8 cellular contexts compared by ENCODE assay signal in the genomic region with DNA sequence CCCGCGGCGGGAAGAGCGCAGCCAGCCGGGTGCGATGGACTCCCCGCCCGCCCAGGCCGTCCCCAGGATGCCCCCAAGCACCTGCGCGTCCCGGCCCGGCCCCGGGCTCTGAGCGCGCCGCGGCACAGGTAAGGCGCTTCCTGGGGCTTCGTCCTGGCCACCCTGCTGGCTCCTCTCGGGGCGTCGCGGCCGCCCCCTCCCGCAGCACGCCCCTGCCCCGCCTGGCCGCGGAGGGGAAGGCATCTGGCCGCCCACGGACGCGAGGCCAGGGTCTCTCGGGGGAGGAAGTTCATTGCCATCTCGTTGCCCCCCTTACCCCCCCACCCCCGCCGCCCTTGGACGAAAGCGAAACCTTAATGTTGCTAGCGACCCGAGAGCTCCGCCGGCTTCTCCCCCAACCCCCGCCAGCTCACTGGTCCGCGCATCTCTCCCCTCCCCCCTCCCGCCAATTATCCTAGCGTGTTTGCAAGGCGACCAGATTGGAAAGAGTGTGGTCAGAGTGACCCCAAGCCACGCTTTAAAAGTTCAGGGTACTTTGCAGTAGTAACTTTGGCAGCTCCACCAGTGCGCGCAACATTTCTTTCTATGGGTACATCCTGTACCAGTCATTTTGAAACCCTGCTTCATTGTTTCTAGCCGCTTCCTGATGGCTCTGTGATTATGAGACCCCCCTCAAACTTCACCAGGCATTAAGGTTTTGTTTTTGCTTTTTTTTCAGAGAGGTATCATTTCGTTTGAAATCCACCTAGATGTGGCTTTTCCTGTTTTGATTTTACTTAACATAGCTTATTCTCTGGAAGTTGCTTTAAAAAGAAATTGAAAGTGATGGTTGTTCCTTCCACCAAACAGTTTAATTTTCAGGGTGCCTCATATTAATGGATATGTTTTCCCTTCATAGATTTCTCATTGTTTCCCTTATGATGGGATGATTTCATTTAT. TPM values are rescaled to one million over a fixed set of nuclear protein-coding genes. Genes with fewer than 3 reads are reported as not detected.
DNase-seq lines count a peak whose midpoint lies in the region; TF ChIP-seq lines count a peak whose summit lies in the region.

No MANE protein-coding gene starts in this region.

- peak overlapping the region; percentile 59 for H3K4me3 Mint-ChIP-seq in Calu3 (ENCODE audit: low read depth, unreplicated experiment)

- H3K9me3 ChIP-seq in liver (ENCODE audit: control insufficient read depth in 4 of 4, low read length in 3 of 4): no peaks in the 10 kb centered on the region

- intact Hi-C loops in Calu3 (cut with micrococcal nuclease; ENCODE audit: unreplicated experiment): loop anchor here (5.0 kb wide), 1 partner anchor 91 kb away; no protein-coding TSS in a partner anchor

- no peaks in the 10 kb centered on the region for H3K4me1 Mint-ChIP-seq in Calu3 (ENCODE audit: low read depth, unreplicated experiment)

- no peaks in the 10 kb centered on the region for H3K27me3 ChIP-seq in HL-60 (ENCODE audit: insufficient read depth, poor library complexity, severe bottlenecking)
- H3K27me3 ChIP-seq in liver (ENCODE audit: control insufficient read depth in 4 of 4, insufficient read depth in 4 of 4, low read length in 3 of 4): no peaks in the 10 kb centered on the region

- TF ChIP-seq POLR2A in erythroblast (IDR thresholded peaks at IDR 0.05; ENCODE audit: low read length): no peak

- TF ChIP-seq CTCF in Calu3 (IDR thresholded peaks at IDR 0.05; ENCODE audit: unreplicated experiment): no peak
- no peak for TF ChIP-seq CTCF in GM20000 (IDR thresholded peaks at IDR 0.05; ENCODE audit: extremely low read depth, missing control alignments)
- no peak for TF ChIP-seq CTCF in HL-60 (IDR thresholded peaks at IDR 0.05; ENCODE audit: insufficient read depth, low read length)
- TF ChIP-seq CTCF in liver (IDR thresholded peaks at IDR 0.05; ENCODE audit: low read depth, low read length, missing input control): no peak

- BruUV-seq in Calu3 (replicated peaks; lab: Mats Ljungman, UMichigan): no TSS peak

- H3K9ac ChIP-seq in liver (ENCODE audit: low read depth in 1 of 2, low read length in 2 of 2): peak overlapping the region; percentile 50 to 73

- peaks cover 12% of the 10 kb centered on the region for H3K27me3 Mint-ChIP-seq in Calu3 (ENCODE audit: unreplicated experiment)

- CTCF ChIA-PET in Calu3 (lab: Charles Lee): interaction anchor here (0.6 to 1.1 kb wide), 4 partner anchors 37 to 324 kb away, joined by 3 to 4 read pairs (median 4); no protein-coding TSS in a partner anchor

- peak in 1 of 2 donors; percentile 41 for TF ChIP-seq RAD21 in liver (IDR thresholded peaks at IDR 0.05)

- no peaks in the 10 kb centered on the region for H3K36me3 Mint-ChIP-seq in Calu3 (ENCODE audit: insufficient read depth, unreplicated experiment)

- no peak overlapping the region for H3K27ac ChIP-seq in HL-60 (replicated peaks)
- peak overlapping the region; percentile 79 for H3K27ac ChIP-seq in caudate nucleus (ENCODE audit: low read depth, low read length)
- peak overlapping the region; percentile 80 to 83 for H3K27ac ChIP-seq in liver (ENCODE audit: low read depth in 1 of 2, low read length in 2 of 2)

- no peak overlapping the region for H3K27ac Mint-ChIP-seq in Calu3 (ENCODE audit: unreplicated experiment)

- peak overlapping the region; percentile 84 for H3K4me3 ChIP-seq in HL-60 (replicated peaks; ENCODE audit: insufficient read depth, low read length)
- H3K4me3 ChIP-seq in liver (ENCODE audit: low read depth in 1 of 3, low read length in 3 of 3): peak overlapping the region; percentile 83 to 96 (median 91)

- peak; percentile 16 for DNase-seq in Calu3
- peak; percentile 80 for DNase-seq in GM20000 (ENCODE audit: low spot score)
- peak in 1 of 2 experiments; percentile 24 for DNase-seq in HL-60 (ENCODE audit: low read depth in 1 of 2, low spot score in 1 of 2)
- DNase-seq in UCSD-AML1 (lab: John Stamatoyannopoulos, UW; ENCODE audit: unreplicated experiment): peak; percentile 52
- peak in 23 of 61 donors; percentile 0 to 66 (median 21) for DNase-seq in caudate nucleus (lab: John Stamatoyannopoulos, UW)
- peak in 2 of 3 donors; percentile 13 to 38 for DNase-seq in stimulated activated CD4-positive, alpha-beta T cell treated with anti-CD3 and anti-CD28 coated beads, TNF-alpha, amount 100 ng/mL, for 1 hour (ENCODE audit: low read depth in 3 of 3, low spot score in 1 of 3)
- no peak for DNase-seq in erythroblast (lab: John Stamatoyannopoulos, UW)

- no peaks in the 10 kb centered on the region for H3K9me3 Mint-ChIP-seq in Calu3 (ENCODE audit: low read depth, unreplicated experiment)

- H3K36me3 ChIP-seq in liver (ENCODE audit: control insufficient read depth in 4 of 4, insufficient read depth in 3 of 4, low read depth in 1 of 4, low read length in 3 of 4): no peaks in the 10 kb centered on the region

- 1% methylated on average over 55 of the region's 55 CpGs for WGBS in liver

- H3K4me1 ChIP-seq in liver (ENCODE audit: control insufficient read depth in 4 of 4, insufficient read depth in 4 of 4, low read length in 3 of 4): peaks cover 0 to 22% (median 10%) of the 10 kb centered on the region in 4 donors

TF ChIP-seq in liver, 16 proteins besides CTCF, POLR2A, EP300 and RAD21:
- TF ChIP-seq YY1 (IDR thresholded peaks at IDR 0.05): peak; percentile 58
- TF ChIP-seq FOXA2 (IDR thresholded peaks at IDR 0.05): no peak
- peak; percentile 44 for TF ChIP-seq TAF1 (conservative IDR thresholded peaks at IDR 0.05)
- no peak for TF ChIP-seq HNF4G (IDR thresholded peaks at IDR 0.05)
- peak; percentile 20 for TF ChIP-seq NR2F2 (IDR thresholded peaks at IDR 0.05)
- peak; percentile 57 for TF ChIP-seq SP1 (IDR thresholded peaks at IDR 0.05)
- no peak for TF ChIP-seq ZBTB33 (IDR thresholded peaks at IDR 0.05)
- peak in 1 of 2 donors; percentile 17 for TF ChIP-seq HNF4A (conservative IDR thresholded peaks at IDR 0.05)
- peak in 1 of 2 donors; percentile 55 for TF ChIP-seq RXRA (IDR thresholded peaks at IDR 0.05)
- TF ChIP-seq GABPA (IDR thresholded peaks at IDR 0.05 in 1 of 2, conservative IDR thresholded peaks at IDR 0.05 in 1 of 2): no peak
- no peak for TF ChIP-seq EGR1 (IDR thresholded peaks at IDR 0.05; ENCODE audit: low read depth in 2 of 2)
- TF ChIP-seq, protein P1, sequence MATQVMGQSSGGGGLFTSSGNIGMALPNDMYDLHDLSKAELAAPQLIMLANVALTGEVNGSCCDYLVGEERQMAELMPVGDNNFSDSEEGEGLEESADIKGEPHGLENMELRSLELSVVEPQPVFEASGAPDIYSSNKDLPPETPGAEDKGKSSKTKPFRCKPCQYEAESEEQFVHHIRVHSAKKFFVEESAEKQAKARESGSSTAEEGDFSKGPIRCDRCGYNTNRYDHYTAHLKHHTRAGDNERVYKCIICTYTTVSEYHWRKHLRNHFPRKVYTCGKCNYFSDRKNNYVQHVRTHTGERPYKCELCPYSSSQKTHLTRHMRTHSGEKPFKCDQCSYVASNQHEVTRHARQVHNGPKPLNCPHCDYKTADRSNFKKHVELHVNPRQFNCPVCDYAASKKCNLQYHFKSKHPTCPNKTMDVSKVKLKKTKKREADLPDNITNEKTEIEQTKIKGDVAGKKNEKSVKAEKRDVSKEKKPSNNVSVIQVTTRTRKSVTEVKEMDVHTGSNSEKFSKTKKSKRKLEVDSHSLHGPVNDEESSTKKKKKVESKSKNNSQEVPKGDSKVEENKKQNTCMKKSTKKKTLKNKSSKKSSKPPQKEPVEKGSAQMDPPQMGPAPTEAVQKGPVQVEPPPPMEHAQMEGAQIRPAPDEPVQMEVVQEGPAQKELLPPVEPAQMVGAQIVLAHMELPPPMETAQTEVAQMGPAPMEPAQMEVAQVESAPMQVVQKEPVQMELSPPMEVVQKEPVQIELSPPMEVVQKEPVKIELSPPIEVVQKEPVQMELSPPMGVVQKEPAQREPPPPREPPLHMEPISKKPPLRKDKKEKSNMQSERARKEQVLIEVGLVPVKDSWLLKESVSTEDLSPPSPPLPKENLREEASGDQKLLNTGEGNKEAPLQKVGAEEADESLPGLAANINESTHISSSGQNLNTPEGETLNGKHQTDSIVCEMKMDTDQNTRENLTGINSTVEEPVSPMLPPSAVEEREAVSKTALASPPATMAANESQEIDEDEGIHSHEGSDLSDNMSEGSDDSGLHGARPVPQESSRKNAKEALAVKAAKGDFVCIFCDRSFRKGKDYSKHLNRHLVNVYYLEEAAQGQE (IDR thresholded peaks at IDR 0.05): no peak
- TF ChIP-seq, protein P2, sequence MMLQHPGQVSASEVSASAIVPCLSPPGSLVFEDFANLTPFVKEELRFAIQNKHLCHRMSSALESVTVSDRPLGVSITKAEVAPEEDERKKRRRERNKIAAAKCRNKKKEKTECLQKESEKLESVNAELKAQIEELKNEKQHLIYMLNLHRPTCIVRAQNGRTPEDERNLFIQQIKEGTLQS (IDR thresholded peaks at IDR 0.05): no peak
- TF ChIP-seq MAX (IDR thresholded peaks at IDR 0.05): no peak
- no peak for TF ChIP-seq FOXA1 (IDR thresholded peaks at IDR 0.05)

RNA-seq across cellular contexts. Expression of gene TBC1D1, which starts 0.6 kb away (rescaled TPM):
- total RNA-seq in Calu3 (2022) (37.2 and 39.8 TPM in 2 replicates), liver (10 to 100 TPM; 25.5 to 41.4 TPM)
- polyA plus RNA-seq in liver: 10 to 100 TPM; 15.6 to 16.4 TPM

Comparison
In these comparisons a context has a peak if more than half of its experiments do, and no peak if none do; other contexts are left out.
1. DNase-seq: peak in Calu3 (single experiment), GM20000 (single experiment), UCSD-AML1 (single experiment) and stimulated activated CD4-positive, alpha-beta T cell treated with anti-CD3 and anti-CD28 coated beads, TNF-alpha, amount 100 ng/mL, for 1 hour (2 of 3); none in erythroblast (0 of 2).